Comparison of ENCODE assay signal across 8 cellular contexts in genomic region chr17:47254403-47254943, GRCh38. TPM values are rescaled to one million over a fixed set of nuclear protein-coding genes. Genes with fewer than 3 reads are reported as not detected.
DNase-seq lines count a peak whose midpoint lies in the region; ATAC-seq, FAIRE-seq and TF ChIP-seq lines count a peak whose summit lies in the region.

No MANE protein-coding gene starts in this region.

- no peak for TF ChIP-seq RAD21 in IMR-90 (IDR thresholded peaks at IDR 0.05; ENCODE audit: low read length)

- no peaks in the 10 kb centered on the region for H3K36me3 ChIP-seq in BLaER1 treated with 17β-estradiol and CSF1 and Interleukin-3, amounts not matched to agents 10 nM and 100 nM
- peaks cover 2% of the 10 kb centered on the region; the same call in 1 of the 2 replicates for H3K36me3 ChIP-seq in IMR-90 (ENCODE audit: control insufficient read depth, insufficient read depth, low read length)

- dilution Hi-C loops in IMR-90 (cut with HindIII; ENCODE audit: low sequenced_read_pairs, unreplicated experiment), result no loop called here

- no peak overlapping the region for H3K27ac Mint-ChIP-seq in natural killer cell treated with Interleukin-12 subunit alpha and Interleukin-12 subunit beta and Interleukin-15 and Interleukin-18, amount 100 ng/mL, for 72 hours

- peak overlapping the region; percentile 39 for H3K18ac ChIP-seq in IMR-90 (ENCODE audit: low read depth, low read length)

- H2AK5ac ChIP-seq in IMR-90 (ENCODE audit: low read depth, low read length), result peak overlapping the region; percentile 87

- H3K9me3 ChIP-seq in BLaER1 treated with 17β-estradiol and CSF1 and Interleukin-3, amounts not matched to agents 10 nM and 100 nM (replicated peaks in 1 of 11), result peaks cover 0 to 7% (median 0%) of the 10 kb centered on the region in 11 experiments; a peak in 5 of 22 replicates
- H3K9me3 ChIP-seq in IMR-90 (ENCODE audit: control insufficient read depth, insufficient read depth, low read length), result no peaks in the 10 kb centered on the region

- peak overlapping the region; percentile 76 for H3K4ac ChIP-seq in IMR-90 (ENCODE audit: low read depth, low read length)

- H2BK120ac ChIP-seq in IMR-90 (ENCODE audit: low read depth, low read length), result peak overlapping the region; percentile 88

- H3K9me1 ChIP-seq in IMR-90 (ENCODE audit: insufficient read depth, low read length), result peaks cover 4% of the 10 kb centered on the region

- POLR2A ChIA-PET in IMR-90 (lab: Charles Lee; ENCODE audit: unreplicated experiment), result no interaction called here

- H2BK15ac ChIP-seq in IMR-90 (ENCODE audit: low read depth, low read length), result 0 out of 3 replicates have a peak overlapping the region, but pooled peaks have one; percentile 23

- 33% methylated on average over 4 of the region's 15 CpGs; no CpG with 5 or more reads in 1 of the 2 experiments for WGBS in IMR-90 (ENCODE audit: extremely low coverage in 2 of 2, insufficient read length in 1 of 2), 2 experiments

- no peak for ATAC-seq in IMR-90 (ENCODE audit: low read depth)
- no peak for ATAC-seq in natural killer cell treated with Interleukin-12 subunit alpha and Interleukin-12 subunit beta and Interleukin-15 and Interleukin-18, amount 100 ng/mL, for 72 hours

- in situ Hi-C loops in IMR-90 (cut with MboI; ENCODE audit: low sequenced_read_pairs), result no loop called here

- H3K36me3 Mint-ChIP-seq in natural killer cell treated with Interleukin-12 subunit alpha and Interleukin-12 subunit beta and Interleukin-15 and Interleukin-18, amount 100 ng/mL, for 72 hours, result no peaks in the 10 kb centered on the region

- TF ChIP-seq POLR2A in IMR-90 (IDR thresholded peaks at IDR 0.05; ENCODE audit: low read depth, low read length), result no peak

- peak overlapping the region; percentile 89 for H3K4me3 Mint-ChIP-seq in natural killer cell treated with Interleukin-12 subunit alpha and Interleukin-12 subunit beta and Interleukin-15 and Interleukin-18, amount 100 ng/mL, for 72 hours

- H3K27ac ChIP-seq in BLaER1 treated with 17β-estradiol and CSF1 and Interleukin-3, amounts not matched to agents 10 nM and 100 nM, result no peak overlapping the region; a peak in 1 of 22 replicates
- peak overlapping the region; percentile 48; the same call in 1 of the 2 replicates for H3K27ac ChIP-seq in IMR-90 (ENCODE audit: insufficient read depth, low read length)

- no peak overlapping the region; the same call in 1 of the 2 replicates for H2BK20ac ChIP-seq in IMR-90 (ENCODE audit: low read depth, low read length)

- peak overlapping the region; percentile 64 for H4K91ac ChIP-seq in IMR-90 (ENCODE audit: insufficient read depth, low read depth, low read length)

- no peak for FAIRE-seq in frontal cortex (lab: Jason Lieb, UNC)

- intact Hi-C loops in IMR-90 (cut with micrococcal nuclease), result no loop called here

- no peaks in the 10 kb centered on the region for H3K9me3 Mint-ChIP-seq in natural killer cell treated with Interleukin-12 subunit alpha and Interleukin-12 subunit beta and Interleukin-15 and Interleukin-18, amount 100 ng/mL, for 72 hours

- TF ChIP-seq CTCF in IMR-90 (conservative IDR thresholded peaks at IDR 0.05; ENCODE audit: low read depth, low read length), result no peak

- H4K5ac ChIP-seq in IMR-90 (ENCODE audit: low read depth, low read length), result peak overlapping the region; percentile 15; the same call in 1 of the 2 replicates

- peak overlapping the region; percentile 61 to 75 (median 67) for H3K4me3 ChIP-seq in BLaER1 treated with 17β-estradiol and CSF1 and Interleukin-3, amounts not matched to agents 10 nM and 100 nM
- peak overlapping the region; percentile 99 for H3K4me3 ChIP-seq in IMR-90 (ENCODE audit: insufficient read depth, low read depth, low read length)

- H2AFZ ChIP-seq in IMR-90 (replicated peaks; ENCODE audit: low read length, poor library complexity), result peak overlapping the region; percentile 95

- CTCF ChIA-PET in IMR-90 (lab: Yijun Ruan, JAX), result no interaction called here

- H3K4me2 ChIP-seq in BLaER1 treated with 17β-estradiol and CSF1 and Interleukin-3, amounts not matched to agents 10 nM and 100 nM, result peak overlapping the region; percentile 92 to 100 (median 98)
- H3K4me2 ChIP-seq in IMR-90 (ENCODE audit: low read depth, low read length), result peak overlapping the region; percentile 93

- H3K4me1 Mint-ChIP-seq in natural killer cell treated with Interleukin-12 subunit alpha and Interleukin-12 subunit beta and Interleukin-15 and Interleukin-18, amount 100 ng/mL, for 72 hours (ENCODE audit: low read depth in 2 of 2), result peaks cover 19 to 21% of the 10 kb centered on the region in 2 donors

- peaks cover 29 to 39% (median 36%) of the 10 kb centered on the region in 10 experiments for H3K4me1 ChIP-seq in BLaER1 treated with 17β-estradiol and CSF1 and Interleukin-3, amounts not matched to agents 10 nM and 100 nM
- peaks cover 15% of the 10 kb centered on the region for H3K4me1 ChIP-seq in IMR-90 (ENCODE audit: control insufficient read depth, insufficient read depth, low read length)

- H3K79me1 ChIP-seq in IMR-90 (ENCODE audit: low read depth in 1 of 2, low read length in 2 of 2), result peaks cover 6 to 43% of the 10 kb centered on the region in 2 experiments; a peak in 3 of 4 replicates

- peaks cover 48 to 60% of the 10 kb centered on the region in 2 donors for H3K27me3 Mint-ChIP-seq in natural killer cell treated with Interleukin-12 subunit alpha and Interleukin-12 subunit beta and Interleukin-15 and Interleukin-18, amount 100 ng/mL, for 72 hours

- DNase-seq in IMR-90, result no peak
- DNase-seq in dermis blood vessel endothelial cell, result peak; percentile 12
- no peak for DNase-seq in natural killer cell treated with Interleukin-12 subunit alpha and Interleukin-12 subunit beta and Interleukin-15 and Interleukin-18, amount 100 ng/mL, for 72 hours (ENCODE audit: low spot score)
- no peak for DNase-seq in HuH-7.5 (ENCODE audit: low spot score)
- no peak for DNase-seq in NCI-H2196 (lab: John Stamatoyannopoulos, UW; ENCODE audit: unreplicated experiment)
- no peak for DNase-seq in SHP77 treated with DMSO at 0.1 percent for 48 hours (lab: John Stamatoyannopoulos, UW)
- DNase-seq in frontal cortex (ENCODE audit: low spot score in 2 of 2), result no peak

- H3K14ac ChIP-seq in IMR-90 (replicated peaks; ENCODE audit: low read depth, low read length), result peak overlapping the region; percentile 83

- no peak overlapping the region for H2BK5ac ChIP-seq in IMR-90 (ENCODE audit: low read depth, low read length, poor library complexity, severe bottlenecking)

- peak overlapping the region; percentile 44 to 60; a peak in 2 of 4 replicates for H4K8ac ChIP-seq in IMR-90 (ENCODE audit: low read depth in 2 of 2, low read length in 2 of 2)

- H3K56ac ChIP-seq in IMR-90 (ENCODE audit: extremely low read depth, insufficient read depth, low read length), result no peak overlapping the region; the same call in 1 of the 2 replicates

- H3K27me3 ChIP-seq in BLaER1 treated with 17β-estradiol and CSF1 and Interleukin-3, amounts not matched to agents 10 nM and 100 nM, result peaks cover 27 to 58% (median 38%) of the 10 kb centered on the region in 11 experiments
- no peaks in the 10 kb centered on the region; the same call in 1 of the 2 replicates for H3K27me3 ChIP-seq in IMR-90 (ENCODE audit: control insufficient read depth, insufficient read depth, low read length)

- H4K20me1 ChIP-seq in BLaER1 treated with 17β-estradiol and CSF1 and Interleukin-3, amounts not matched to agents 10 nM and 100 nM, result peaks cover 0 to 34% (median 0%) of the 10 kb centered on the region in 11 experiments; a peak in 4 of 22 replicates
- H4K20me1 ChIP-seq in IMR-90 (ENCODE audit: insufficient read depth, low read length), result no peaks in the 10 kb centered on the region

- peak overlapping the region; percentile 36 to 78 (median 60); a peak in 19 of 22 replicates for H3K9ac ChIP-seq in BLaER1 treated with 17β-estradiol and CSF1 and Interleukin-3, amounts not matched to agents 10 nM and 100 nM
- peak overlapping the region; percentile 87 for H3K9ac ChIP-seq in IMR-90 (ENCODE audit: low read depth, low read length)

- BruUV-seq in IMR-90 (replicated peaks; lab: Mats Ljungman, UMichigan), result no TSS peak

- H3K23ac ChIP-seq in IMR-90 (ENCODE audit: low read depth, low read length), result peak overlapping the region; percentile 91; the same call in 1 of the 2 replicates

- peak overlapping the region; percentile 67 for H2AK9ac ChIP-seq in IMR-90 (replicated peaks; ENCODE audit: low read depth, low read length, poor library complexity)

TF ChIP-seq in IMR-90, 13 proteins besides CTCF, POLR2A, EP300 and RAD21 (continues in another document):
- TF ChIP-seq CHD1 (IDR thresholded peaks at IDR 0.05; ENCODE audit: low read depth, low read length) (no peak), BHLHE40 (IDR thresholded peaks at IDR 0.05; ENCODE audit: low read depth, low read length) (no peak), SMC3 (IDR thresholded peaks at IDR 0.05; ENCODE audit: low read depth, low read length) (no peak), MAFK (IDR thresholded peaks at IDR 0.05; ENCODE audit: low read depth, low read length) (no peak), FOS (IDR thresholded peaks at IDR 0.05; ENCODE audit: low read depth, low read length) (no peak), RCOR1 (IDR thresholded peaks at IDR 0.05; ENCODE audit: insufficient replicate concordance, low read length) (no peak)
- TF ChIP-seq, protein P1, sequence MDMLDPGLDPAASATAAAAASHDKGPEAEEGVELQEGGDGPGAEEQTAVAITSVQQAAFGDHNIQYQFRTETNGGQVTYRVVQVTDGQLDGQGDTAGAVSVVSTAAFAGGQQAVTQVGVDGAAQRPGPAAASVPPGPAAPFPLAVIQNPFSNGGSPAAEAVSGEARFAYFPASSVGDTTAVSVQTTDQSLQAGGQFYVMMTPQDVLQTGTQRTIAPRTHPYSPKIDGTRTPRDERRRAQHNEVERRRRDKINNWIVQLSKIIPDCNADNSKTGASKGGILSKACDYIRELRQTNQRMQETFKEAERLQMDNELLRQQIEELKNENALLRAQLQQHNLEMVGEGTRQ (IDR thresholded peaks at IDR 0.05; ENCODE audit: low read depth, low read length), result no peak

RNA-seq across cellular contexts. Expression of gene ITGB3, which starts 0.8 kb away (rescaled TPM):
- 14.4 and 17.6 TPM in 2 replicates for total RNA-seq in IMR-90 (2012; rRNA removed)
- 9.0 and 9.8 TPM in 2 replicates for polyA plus RNA-seq in IMR-90 (2012; rRNA removed)
- polyA plus RNA-seq in IMR-90 (2012; cell fraction: cytosol; rRNA removed), result 5.7 and 6.6 TPM in 2 replicates
- polyA plus RNA-seq in IMR-90 (2012; cell fraction: nucleus; rRNA removed; ENCODE audit: low replicate concordance), result 2.9 and 7.5 TPM in 2 replicates
- 116 and 150 TPM in 2 replicates for total RNA-seq in dermis blood vessel endothelial cell
- total RNA-seq in natural killer cell treated with Interleukin-12 subunit alpha and Interleukin-12 subunit beta and Interleukin-15 and Interleukin-18, amount 100 ng/mL, for 72 hours, result under 1 TPM in 1 of 2 donors, not detected in 1; 0.39 TPM
- total RNA-seq in frontal cortex, result 1.2 TPM

RNA-seq across cellular contexts. Expression of gene MYL4, which starts 45.3 kb away (rescaled TPM):
- 0.28 TPM in 1 of 2 replicates, not detected in the other for total RNA-seq in IMR-90 (2012; rRNA removed)
- polyA plus RNA-seq in IMR-90 (2012; rRNA removed), result 0.20 TPM in 1 of 2 replicates, not detected in the other
- 0.14 TPM in 1 of 2 replicates, not detected in the other for polyA plus RNA-seq in IMR-90 (2012; cell fraction: cytosol; rRNA removed)
- 0.41 and 0.42 TPM in 2 replicates for polyA plus RNA-seq in IMR-90 (2012; cell fraction: nucleus; rRNA removed; ENCODE audit: low replicate concordance)
- total RNA-seq in dermis blood vessel endothelial cell, result 0.60 and 1.5 TPM in 2 replicates
- total RNA-seq in natural killer cell treated with Interleukin-12 subunit alpha and Interleukin-12 subunit beta and Interleukin-15 and Interleukin-18, amount 100 ng/mL, for 72 hours, result 1 to 10 TPM in 1 of 2 donors, under 1 TPM in 1; 0.92 to 1.1 TPM
- 4.1 TPM for total RNA-seq in frontal cortex
